8 cellular contexts compared by ENCODE assay signal in genomic region chr22:35349704-35350538, GRCh38. TPM values are rescaled to one million over a fixed set of nuclear protein-coding genes. Genes with fewer than 3 reads are reported as not detected.
DNase-seq lines count a peak whose midpoint lies in the region; ATAC-seq and TF ChIP-seq lines count a peak whose summit lies in the region.

No MANE protein-coding gene starts in this region.

- H3K27me3 Mint-ChIP-seq in activated T-helper 17 cell treated with anti-CD3 and anti-CD28 coated beads, Interleukin-2, amount 50 U/mL, for 72 hours, result no peaks in the 10 kb centered on the region

- H3K36me3 Mint-ChIP-seq in activated T-helper 17 cell treated with anti-CD3 and anti-CD28 coated beads, Interleukin-2, amount 50 U/mL, for 72 hours (ENCODE audit: low read depth), result peaks cover 5% of the 10 kb centered on the region

- no peak overlapping the region for H2BK5ac ChIP-seq in mesenchymal stem cell (ENCODE audit: low read depth, low read length, poor library complexity, severe bottlenecking)

- H3K23ac ChIP-seq in mesenchymal stem cell (ENCODE audit: low read length in 2 of 2), result no peak overlapping the region

- H4K8ac ChIP-seq in mesenchymal stem cell (ENCODE audit: low read length), result peak overlapping the region; percentile 69

- peak overlapping the region in 1 of 2 experiments; percentile 45 for H2BK12ac ChIP-seq in mesenchymal stem cell (ENCODE audit: low read length in 2 of 2)

- peak overlapping the region; percentile 28 for H2AK5ac ChIP-seq in mesenchymal stem cell (ENCODE audit: low read length, severe bottlenecking)

- no peak overlapping the region for H3K4me2 ChIP-seq in mesenchymal stem cell (ENCODE audit: low read length, poor library complexity, severe bottlenecking)

- peak overlapping the region; percentile 84 for H4K91ac ChIP-seq in mesenchymal stem cell (ENCODE audit: low read length)

- peak overlapping the region; percentile 84 for H3K27ac Mint-ChIP-seq in activated T-helper 17 cell treated with anti-CD3 and anti-CD28 coated beads, Interleukin-2, amount 50 U/mL, for 72 hours

- intact Hi-C loops in left cardiac atrium (cut with DNase I) (loop anchor here (2.0 to 10.0 kb wide), 2 partner anchors 233 to 235 kb away; no protein-coding TSS in a partner anchor), aorta (cut with DNase I) (loop anchor here (2.0 to 5.0 kb wide), 3 partner anchors 52 to 272 kb away; partner anchors contain the start of gene MCM5 (in 1 of the 2))

- ATAC-seq in left cardiac atrium (no peak), aorta (ENCODE audit: low FRiP score) (no peak), GM21528 (IDR thresholded peaks at IDR 0.05; ENCODE audit: low FRiP score, unreplicated experiment) (no peak)
- ATAC-seq in activated T-helper 17 cell treated with anti-CD3 and anti-CD28 coated beads, Interleukin-2, amount 50 U/mL, for 72 hours (replicated peaks), result no peak

- no peak overlapping the region for H2BK120ac ChIP-seq in mesenchymal stem cell (ENCODE audit: low read depth, low read length)

- no peaks in the 10 kb centered on the region for H3K79me1 ChIP-seq in mesenchymal stem cell (replicated peaks; ENCODE audit: low read length, poor library complexity, severe bottlenecking)

- no peak overlapping the region for H2AFZ ChIP-seq in mesenchymal stem cell (ENCODE audit: low read depth, low read length)

- 76% methylated on average over 13 of the region's 17 CpGs for WGBS in mesenchymal stem cell
- 34 to 48% methylated on average over 16 to 17 of the region's 17 CpGs for WGBS in aorta, 2 donors

- H3K4me3 ChIP-seq in cardiac muscle cell (no peak overlapping the region), mesenchymal stem cell (ENCODE audit: insufficient read depth in 1 of 2, low read depth in 1 of 2, low read length in 2 of 2) (peak overlapping the region in 1 of 2 experiments; percentile 81), aorta (ENCODE audit: low read length in 2 of 2) (no peak overlapping the region), Peyer's patch (peak overlapping the region in 1 of 4 donors; percentile 54)

- peak overlapping the region; percentile 12 for H2BK15ac ChIP-seq in mesenchymal stem cell (ENCODE audit: low read depth, poor library complexity, severe bottlenecking)

- H3K27ac ChIP-seq in cardiac muscle cell (peak overlapping the region; percentile 57), mesenchymal stem cell (ENCODE audit: low read length, poor library complexity, severe bottlenecking) (peak overlapping the region; percentile 42), aorta (ENCODE audit: low read depth in 1 of 2, low read length in 2 of 2) (peak overlapping the region in 1 of 2 donors; percentile 0), Peyer's patch (peak overlapping the region in 2 of 4 donors; percentile 74 to 88)

- H3K4me1 Mint-ChIP-seq in activated T-helper 17 cell treated with anti-CD3 and anti-CD28 coated beads, Interleukin-2, amount 50 U/mL, for 72 hours, result peaks cover 18% of the 10 kb centered on the region

- peaks cover 3% of the 10 kb centered on the region for H3K36me3 ChIP-seq in cardiac muscle cell
- peaks cover 31 to 37% of the 10 kb centered on the region in 2 experiments for H3K36me3 ChIP-seq in mesenchymal stem cell (ENCODE audit: control insufficient read depth in 1 of 2, insufficient read depth in 2 of 2, low read depth in 1 of 2, low read length in 2 of 2)
- no peaks in the 10 kb centered on the region for H3K36me3 ChIP-seq in aorta (ENCODE audit: control insufficient read depth in 1 of 2, insufficient read depth in 2 of 2, low read length in 1 of 2)
- H3K36me3 ChIP-seq in Peyer's patch, result peaks cover 0 to 23% (median 0%) of the 10 kb centered on the region in 3 donors

- TF ChIP-seq POLR2A in Peyer's patch (IDR thresholded peaks at IDR 0.05), result no peak

- peak overlapping the region; percentile 91 for H3K9ac ChIP-seq in mesenchymal stem cell (ENCODE audit: low read length)

- H3K9me3 ChIP-seq in cardiac muscle cell (ENCODE audit: low read depth) (no peaks in the 10 kb centered on the region), mesenchymal stem cell (ENCODE audit: control insufficient read depth, low read length) (no peaks in the 10 kb centered on the region), aorta (ENCODE audit: control insufficient read depth, low read length) (no peaks in the 10 kb centered on the region), Peyer's patch (no peaks in the 10 kb centered on the region)

- H3K4ac ChIP-seq in mesenchymal stem cell (ENCODE audit: low read depth in 1 of 2, low read length in 2 of 2), result peak overlapping the region in 1 of 2 experiments; percentile 50

- TF ChIP-seq CTCF in cardiac muscle cell (IDR thresholded peaks at IDR 0.05; ENCODE audit: low read depth, low read length) (no peak), Peyer's patch (IDR thresholded peaks at IDR 0.05) (no peak)

- DNase-seq in cardiac muscle cell (ENCODE audit: low read depth in 1 of 2, low spot score in 1 of 2) (peak in 1 of 2 donors; percentile 31), left cardiac atrium (no peak), mesenchymal stem cell (no peak), aorta (peak; percentile 55 to 74), Peyer's patch (no peak)
- DNase-seq in stimulated activated CD4-positive, alpha-beta T cell treated with anti-CD3 and anti-CD28 coated beads, Interleukin-12 subunit alpha, Interleukin-12 subunit beta, amount 100 ng/mL, for 4 hours, result no peak

- no peaks in the 10 kb centered on the region for H3K9me3 Mint-ChIP-seq in activated T-helper 17 cell treated with anti-CD3 and anti-CD28 coated beads, Interleukin-2, amount 50 U/mL, for 72 hours

- no peak overlapping the region for H3K14ac ChIP-seq in mesenchymal stem cell (ENCODE audit: low read length in 2 of 2)

- H3K4me1 ChIP-seq in cardiac muscle cell (ENCODE audit: low read depth) (peaks cover 10% of the 10 kb centered on the region), mesenchymal stem cell (ENCODE audit: control insufficient read depth, insufficient read depth, low read depth, low read length) (peaks cover 34% of the 10 kb centered on the region), aorta (ENCODE audit: control insufficient read depth in 1 of 2, insufficient read depth in 2 of 2, low read length in 2 of 2) (no peaks in the 10 kb centered on the region), Peyer's patch (peaks cover 0 to 35% (median 8%) of the 10 kb centered on the region in 4 donors)

- peak overlapping the region; percentile 86 for H3K4me3 Mint-ChIP-seq in activated T-helper 17 cell treated with anti-CD3 and anti-CD28 coated beads, Interleukin-2, amount 50 U/mL, for 72 hours

- peak overlapping the region; percentile 16 to 24 for H3K18ac ChIP-seq in mesenchymal stem cell (ENCODE audit: low read depth in 1 of 2, low read length in 2 of 2)

- H3K27me3 ChIP-seq in cardiac muscle cell, result no peaks in the 10 kb centered on the region
- H3K27me3 ChIP-seq in mesenchymal stem cell (ENCODE audit: control insufficient read depth in 1 of 2, insufficient read depth in 1 of 2, low read length in 2 of 2), result no peaks in the 10 kb centered on the region
- no peaks in the 10 kb centered on the region for H3K27me3 ChIP-seq in aorta (ENCODE audit: control insufficient read depth in 1 of 2, insufficient read depth in 2 of 2, low read length in 1 of 2)
- no peaks in the 10 kb centered on the region for H3K27me3 ChIP-seq in Peyer's patch

RNA-seq across cellular contexts. Expression of gene HMOX1, which starts 31.0 kb away (rescaled TPM):
- 1.5 and 2.1 TPM in 2 replicates for total RNA-seq in cardiac muscle cell
- polyA plus RNA-seq in cardiac muscle cell, result 1.6 and 3.3 TPM in 2 replicates
- 10 to 100 TPM; 13.6 to 16.0 TPM for total RNA-seq in left cardiac atrium
- total RNA-seq in activated T-helper 17 cell treated with anti-CD3 and anti-CD28 coated beads, Interleukin-2, amount 50 U/mL, for 72 hours, result 1 to 10 TPM; 3.5 to 7.3 TPM
- 24.1 TPM for polyA plus RNA-seq in mesenchymal stem cell (2013, experiment 1 of 2)
- polyA plus RNA-seq in mesenchymal stem cell (2013, experiment 2 of 2), result 24.2 TPM
- 10 to 100 TPM; 29.1 to 53.6 TPM for total RNA-seq in aorta
- polyA plus RNA-seq in aorta, result 10 to 100 TPM in 1 of 2 donors, 1 to 10 TPM in 1; 9.6 to 34.6 TPM
- total RNA-seq in Peyer's patch, result 10 to 100 TPM; 27.2 to 64.5 (median 46.7) TPM

RNA-seq across cellular contexts. Expression of gene MCM5, which starts 50.0 kb away (rescaled TPM):
- total RNA-seq in cardiac muscle cell, result 26.2 and 83.5 TPM in 2 replicates
- polyA plus RNA-seq in cardiac muscle cell, result 31.7 and 82.1 TPM in 2 replicates
- total RNA-seq in left cardiac atrium, result 10 to 100 TPM; 11.0 to 21.9 TPM
- 100 to 1,000 TPM; 124 to 273 TPM for total RNA-seq in activated T-helper 17 cell treated with anti-CD3 and anti-CD28 coated beads, Interleukin-2, amount 50 U/mL, for 72 hours
- polyA plus RNA-seq in mesenchymal stem cell (2013, experiment 1 of 2), result 6.9 TPM
- polyA plus RNA-seq in mesenchymal stem cell (2013, experiment 2 of 2), result 7.5 TPM
- total RNA-seq in aorta, result 10 to 100 TPM; 18.1 to 21.7 TPM
- 10 to 100 TPM in 1 of 2 donors, 1 to 10 TPM in 1; 4.0 to 24.8 TPM for polyA plus RNA-seq in aorta
- total RNA-seq in Peyer's patch, result 100 to 1,000 TPM in 1 of 4 donors, 10 to 100 TPM in 3; 16.5 to 102 (median 21.5) TPM

RNA-seq across cellular contexts. Expression of gene TOM1, which starts 50.2 kb away (rescaled TPM):
- total RNA-seq in cardiac muscle cell, result 66.3 and 107 TPM in 2 replicates
- 76.2 and 84.9 TPM in 2 replicates for polyA plus RNA-seq in cardiac muscle cell
- total RNA-seq in left cardiac atrium, result 10 to 100 TPM; 45.1 to 57.9 TPM
- total RNA-seq in activated T-helper 17 cell treated with anti-CD3 and anti-CD28 coated beads, Interleukin-2, amount 50 U/mL, for 72 hours, result 10 to 100 TPM; 21.5 to 60.0 TPM
- 48.3 TPM for polyA plus RNA-seq in mesenchymal stem cell (2013, experiment 1 of 2)
- 46.7 TPM for polyA plus RNA-seq in mesenchymal stem cell (2013, experiment 2 of 2)
- 10 to 100 TPM; 49.5 to 50.5 TPM for total RNA-seq in aorta
- polyA plus RNA-seq in aorta, result 10 to 100 TPM; 19.8 to 38.5 TPM
- 100 to 1,000 TPM in 3 of 4 donors, 10 to 100 TPM in 1; 96.6 to 175 (median 129) TPM for total RNA-seq in Peyer's patch

Comparison
In these comparisons a context has a peak if more than half of its experiments do, and no peak if none do; other contexts are left out.
1. DNase-seq: peak in aorta (2 of 2); none in left cardiac atrium (single experiment), mesenchymal stem cell (single experiment), stimulated activated CD4-positive, alpha-beta T cell treated with anti-CD3 and anti-CD28 coated beads, Interleukin-12 subunit alpha, Interleukin-12 subunit beta, amount 100 ng/mL, for 4 hours (single experiment) and Peyer's patch (0 of 3).